ENCODE assay signal across 1 cellular context in the genomic region with DNA sequence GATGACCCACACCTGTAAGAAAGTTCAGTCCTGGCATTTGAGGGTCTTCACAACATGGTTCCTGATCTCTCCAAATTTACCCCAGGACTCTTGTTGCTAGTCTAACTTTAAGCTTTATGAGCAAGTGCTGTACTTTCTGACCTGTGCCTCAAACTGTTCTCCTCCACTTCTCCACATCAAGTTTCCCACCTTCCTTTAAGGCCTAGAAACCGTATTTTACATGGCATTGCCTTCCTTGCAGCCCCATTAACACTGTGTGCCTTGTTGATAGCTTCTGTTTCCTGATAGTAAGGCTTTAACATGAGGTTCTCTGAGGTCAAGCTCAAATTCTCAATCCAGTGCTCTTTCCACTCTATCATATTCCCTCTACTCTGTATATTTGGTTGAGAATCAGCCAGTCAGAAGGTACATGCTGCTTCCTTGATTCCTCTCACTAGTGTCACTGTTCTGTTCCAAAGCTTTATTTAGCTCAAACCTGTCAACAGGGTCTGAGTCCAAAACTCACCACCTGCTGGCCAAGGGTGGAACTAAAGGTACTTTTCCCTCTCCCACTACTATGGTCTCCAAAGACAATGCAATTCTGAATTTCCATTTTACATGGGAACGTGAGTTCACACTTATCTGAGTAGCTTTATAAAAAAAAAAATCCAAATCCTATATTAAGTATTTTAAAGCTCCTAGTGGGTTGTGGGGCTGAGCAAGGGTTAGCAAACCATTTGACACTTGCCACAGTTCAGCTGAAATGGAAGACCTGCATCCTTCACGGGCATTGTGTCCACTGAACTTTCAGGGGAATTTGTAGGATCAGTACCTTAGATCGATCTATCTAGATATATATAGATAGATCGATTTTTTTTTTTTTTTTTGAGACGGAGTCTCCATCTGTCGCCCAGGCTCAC.
TF ChIP-seq lines count a peak whose summit lies in the region.

No MANE protein-coding gene starts in this region.

TF ChIP-seq in HepG2, 621 proteins besides CTCF, POLR2A, EP300 and RAD21:
- no peak for TF ChIP-seq ZNF879 (CRISPR knock-in tag; IDR thresholded peaks at IDR 0.05)
- no peak for TF ChIP-seq ZNF841 (CRISPR knock-in tag; IDR thresholded peaks at IDR 0.05; ENCODE audit: borderline replicate concordance)
- no peak for TF ChIP-seq ZNF746 (CRISPR knock-in tag; IDR thresholded peaks at IDR 0.05)
- TF ChIP-seq STAG1 (CRISPR knock-in tag; IDR thresholded peaks at IDR 0.05): peak; percentile 24; the same call in 1 of the 2 replicates
- TF ChIP-seq, protein P1, sequence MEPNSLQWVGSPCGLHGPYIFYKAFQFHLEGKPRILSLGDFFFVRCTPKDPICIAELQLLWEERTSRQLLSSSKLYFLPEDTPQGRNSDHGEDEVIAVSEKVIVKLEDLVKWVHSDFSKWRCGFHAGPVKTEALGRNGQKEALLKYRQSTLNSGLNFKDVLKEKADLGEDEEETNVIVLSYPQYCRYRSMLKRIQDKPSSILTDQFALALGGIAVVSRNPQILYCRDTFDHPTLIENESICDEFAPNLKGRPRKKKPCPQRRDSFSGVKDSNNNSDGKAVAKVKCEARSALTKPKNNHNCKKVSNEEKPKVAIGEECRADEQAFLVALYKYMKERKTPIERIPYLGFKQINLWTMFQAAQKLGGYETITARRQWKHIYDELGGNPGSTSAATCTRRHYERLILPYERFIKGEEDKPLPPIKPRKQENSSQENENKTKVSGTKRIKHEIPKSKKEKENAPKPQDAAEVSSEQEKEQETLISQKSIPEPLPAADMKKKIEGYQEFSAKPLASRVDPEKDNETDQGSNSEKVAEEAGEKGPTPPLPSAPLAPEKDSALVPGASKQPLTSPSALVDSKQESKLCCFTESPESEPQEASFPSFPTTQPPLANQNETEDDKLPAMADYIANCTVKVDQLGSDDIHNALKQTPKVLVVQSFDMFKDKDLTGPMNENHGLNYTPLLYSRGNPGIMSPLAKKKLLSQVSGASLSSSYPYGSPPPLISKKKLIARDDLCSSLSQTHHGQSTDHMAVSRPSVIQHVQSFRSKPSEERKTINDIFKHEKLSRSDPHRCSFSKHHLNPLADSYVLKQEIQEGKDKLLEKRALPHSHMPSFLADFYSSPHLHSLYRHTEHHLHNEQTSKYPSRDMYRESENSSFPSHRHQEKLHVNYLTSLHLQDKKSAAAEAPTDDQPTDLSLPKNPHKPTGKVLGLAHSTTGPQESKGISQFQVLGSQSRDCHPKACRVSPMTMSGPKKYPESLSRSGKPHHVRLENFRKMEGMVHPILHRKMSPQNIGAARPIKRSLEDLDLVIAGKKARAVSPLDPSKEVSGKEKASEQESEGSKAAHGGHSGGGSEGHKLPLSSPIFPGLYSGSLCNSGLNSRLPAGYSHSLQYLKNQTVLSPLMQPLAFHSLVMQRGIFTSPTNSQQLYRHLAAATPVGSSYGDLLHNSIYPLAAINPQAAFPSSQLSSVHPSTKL (CRISPR knock-in tag; IDR thresholded peaks at IDR 0.05): no peak
- TF ChIP-seq HOXA3 (CRISPR knock-in tag; IDR thresholded peaks at IDR 0.05): no peak
- no peak for TF ChIP-seq GPN1 (CRISPR knock-in tag; IDR thresholded peaks at IDR 0.05; ENCODE audit: borderline replicate concordance)
- TF ChIP-seq ZNF431 (CRISPR knock-in tag; IDR thresholded peaks at IDR 0.05; ENCODE audit: borderline replicate concordance, low read depth): no peak
- no peak for TF ChIP-seq GTF2F1 (IDR thresholded peaks at IDR 0.05; ENCODE audit: low read length)
- no peak for TF ChIP-seq FOXA1 (IDR thresholded peaks at IDR 0.05)
- peak; percentile 28; the same call in 1 of the 2 replicates for TF ChIP-seq FOXA1 (CRISPR knock-in tag; IDR thresholded peaks at IDR 0.05)
- TF ChIP-seq SMAD9 (CRISPR knock-in tag; IDR thresholded peaks at IDR 0.05): no peak
- TF ChIP-seq FLYWCH1 (CRISPR knock-in tag; IDR thresholded peaks at IDR 0.05): no peak
- TF ChIP-seq ATM (IDR thresholded peaks at IDR 0.05; ENCODE audit: borderline replicate concordance): no peak
- TF ChIP-seq, protein P2, sequence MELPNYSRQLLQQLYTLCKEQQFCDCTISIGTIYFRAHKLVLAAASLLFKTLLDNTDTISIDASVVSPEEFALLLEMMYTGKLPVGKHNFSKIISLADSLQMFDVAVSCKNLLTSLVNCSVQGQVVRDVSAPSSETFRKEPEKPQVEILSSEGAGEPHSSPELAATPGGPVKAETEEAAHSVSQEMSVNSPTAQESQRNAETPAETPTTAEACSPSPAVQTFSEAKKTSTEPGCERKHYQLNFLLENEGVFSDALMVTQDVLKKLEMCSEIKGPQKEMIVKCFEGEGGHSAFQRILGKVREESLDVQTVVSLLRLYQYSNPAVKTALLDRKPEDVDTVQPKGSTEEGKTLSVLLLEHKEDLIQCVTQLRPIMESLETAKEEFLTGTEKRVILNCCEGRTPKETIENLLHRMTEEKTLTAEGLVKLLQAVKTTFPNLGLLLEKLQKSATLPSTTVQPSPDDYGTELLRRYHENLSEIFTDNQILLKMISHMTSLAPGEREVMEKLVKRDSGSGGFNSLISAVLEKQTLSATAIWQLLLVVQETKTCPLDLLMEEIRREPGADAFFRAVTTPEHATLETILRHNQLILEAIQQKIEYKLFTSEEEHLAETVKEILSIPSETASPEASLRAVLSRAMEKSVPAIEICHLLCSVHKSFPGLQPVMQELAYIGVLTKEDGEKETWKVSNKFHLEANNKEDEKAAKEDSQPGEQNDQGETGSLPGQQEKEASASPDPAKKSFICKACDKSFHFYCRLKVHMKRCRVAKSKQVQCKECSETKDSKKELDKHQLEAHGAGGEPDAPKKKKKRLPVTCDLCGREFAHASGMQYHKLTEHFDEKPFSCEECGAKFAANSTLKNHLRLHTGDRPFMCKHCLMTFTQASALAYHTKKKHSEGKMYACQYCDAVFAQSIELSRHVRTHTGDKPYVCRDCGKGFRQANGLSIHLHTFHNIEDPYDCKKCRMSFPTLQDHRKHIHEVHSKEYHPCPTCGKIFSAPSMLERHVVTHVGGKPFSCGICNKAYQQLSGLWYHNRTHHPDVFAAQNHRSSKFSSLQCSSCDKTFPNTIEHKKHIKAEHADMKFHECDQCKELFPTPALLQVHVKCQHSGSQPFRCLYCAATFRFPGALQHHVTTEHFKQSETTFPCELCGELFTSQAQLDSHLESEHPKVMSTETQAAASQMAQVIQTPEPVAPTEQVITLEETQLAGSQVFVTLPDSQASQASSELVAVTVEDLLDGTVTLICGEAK (IDR thresholded peaks at IDR 0.05): peak; percentile 81
- TF ChIP-seq, protein P2 (CRISPR knock-in tag; IDR thresholded peaks at IDR 0.05): peak; percentile 97
- TF ChIP-seq SMC3 (IDR thresholded peaks at IDR 0.05; ENCODE audit: low read length): peak; percentile 63; the same call in 1 of the 2 replicates
- TF ChIP-seq PAF1 (CRISPR knock-in tag; IDR thresholded peaks at IDR 0.05): no peak
- peak; percentile 94 for TF ChIP-seq POLR2AphosphoS2 (IDR thresholded peaks at IDR 0.05; ENCODE audit: low read depth, low read length)
- no peak for TF ChIP-seq ZSCAN9 (CRISPR knock-in tag; IDR thresholded peaks at IDR 0.05; ENCODE audit: borderline replicate concordance)
- TF ChIP-seq RORA (CRISPR knock-in tag; IDR thresholded peaks at IDR 0.05): no peak
- TF ChIP-seq, protein P3, sequence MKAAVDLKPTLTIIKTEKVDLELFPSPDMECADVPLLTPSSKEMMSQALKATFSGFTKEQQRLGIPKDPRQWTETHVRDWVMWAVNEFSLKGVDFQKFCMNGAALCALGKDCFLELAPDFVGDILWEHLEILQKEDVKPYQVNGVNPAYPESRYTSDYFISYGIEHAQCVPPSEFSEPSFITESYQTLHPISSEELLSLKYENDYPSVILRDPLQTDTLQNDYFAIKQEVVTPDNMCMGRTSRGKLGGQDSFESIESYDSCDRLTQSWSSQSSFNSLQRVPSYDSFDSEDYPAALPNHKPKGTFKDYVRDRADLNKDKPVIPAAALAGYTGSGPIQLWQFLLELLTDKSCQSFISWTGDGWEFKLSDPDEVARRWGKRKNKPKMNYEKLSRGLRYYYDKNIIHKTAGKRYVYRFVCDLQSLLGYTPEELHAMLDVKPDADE (CRISPR knock-in tag; IDR thresholded peaks at IDR 0.05): no peak
- no peak for TF ChIP-seq ARNT2 (CRISPR knock-in tag; IDR thresholded peaks at IDR 0.05; ENCODE audit: low read depth)
- TF ChIP-seq LCORL (IDR thresholded peaks at IDR 0.05): no peak
- TF ChIP-seq LCORL (CRISPR knock-in tag; IDR thresholded peaks at IDR 0.05): no peak
- no peak for TF ChIP-seq ZNF691 (CRISPR knock-in tag; IDR thresholded peaks at IDR 0.05; ENCODE audit: borderline replicate concordance, low read depth)
- TF ChIP-seq FOXA3 (CRISPR knock-in tag; IDR thresholded peaks at IDR 0.05): peak; percentile 38; the same call in 1 of the 2 replicates
- no peak for TF ChIP-seq PAWR (CRISPR knock-in tag; IDR thresholded peaks at IDR 0.05; ENCODE audit: borderline replicate concordance)
- no peak for TF ChIP-seq FUBP1 (CRISPR knock-in tag; IDR thresholded peaks at IDR 0.05; ENCODE audit: borderline replicate concordance)
